ENCODE assay signal across 1 cellular context in the genomic region with DNA sequence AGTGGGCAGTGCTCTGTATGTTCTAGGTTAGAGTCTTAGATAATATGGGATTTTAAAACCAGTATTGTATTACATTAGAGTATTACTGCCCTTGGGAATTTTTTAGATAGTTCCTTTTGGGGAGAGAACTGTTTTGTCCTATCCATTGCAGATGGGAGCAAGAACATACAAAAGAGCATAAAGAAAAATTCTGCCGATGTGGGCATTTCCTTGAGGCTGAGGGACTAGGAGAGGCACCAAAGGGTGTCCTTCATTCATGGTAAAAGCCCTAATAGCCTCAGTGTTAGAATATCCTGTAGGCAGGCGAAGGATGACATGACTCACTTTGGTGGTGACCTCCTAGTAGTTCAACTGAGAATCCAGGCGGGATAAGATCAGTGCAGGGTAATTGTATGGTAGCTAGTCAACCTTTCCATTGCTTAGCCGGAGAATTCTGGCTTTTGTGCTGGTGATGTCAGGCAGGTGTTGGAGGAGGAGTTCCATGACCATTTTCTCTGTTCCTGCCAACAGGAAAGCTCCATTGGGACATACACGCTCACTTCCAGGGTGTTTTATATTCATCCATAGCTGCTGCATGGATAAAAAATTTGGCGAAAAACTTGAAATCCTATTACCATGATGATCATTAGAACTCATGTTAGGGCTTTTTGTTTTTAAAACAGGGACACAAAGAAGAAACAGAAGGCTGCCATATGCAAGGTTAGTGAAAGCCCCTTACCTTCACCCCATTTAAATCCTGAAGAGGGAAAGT.
TF ChIP-seq lines count a peak whose summit lies in the region.

No MANE protein-coding gene starts in this region.

TF ChIP-seq in K562, 482 proteins besides CTCF, POLR2A, EP300 and RAD21 (continued from another document and continues in another):
- TF ChIP-seq RAD51 (IDR thresholded peaks at IDR 0.05; ENCODE audit: borderline replicate concordance, low read depth): peak; percentile 22; the same call in 1 of the 2 replicates
- TF ChIP-seq, protein P1, sequence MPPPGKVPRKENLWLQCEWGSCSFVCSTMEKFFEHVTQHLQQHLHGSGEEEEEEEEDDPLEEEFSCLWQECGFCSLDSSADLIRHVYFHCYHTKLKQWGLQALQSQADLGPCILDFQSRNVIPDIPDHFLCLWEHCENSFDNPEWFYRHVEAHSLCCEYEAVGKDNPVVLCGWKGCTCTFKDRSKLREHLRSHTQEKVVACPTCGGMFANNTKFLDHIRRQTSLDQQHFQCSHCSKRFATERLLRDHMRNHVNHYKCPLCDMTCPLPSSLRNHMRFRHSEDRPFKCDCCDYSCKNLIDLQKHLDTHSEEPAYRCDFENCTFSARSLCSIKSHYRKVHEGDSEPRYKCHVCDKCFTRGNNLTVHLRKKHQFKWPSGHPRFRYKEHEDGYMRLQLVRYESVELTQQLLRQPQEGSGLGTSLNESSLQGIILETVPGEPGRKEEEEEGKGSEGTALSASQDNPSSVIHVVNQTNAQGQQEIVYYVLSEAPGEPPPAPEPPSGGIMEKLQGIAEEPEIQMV (tag; conservative IDR thresholded peaks at IDR 0.05; ENCODE audit: low read depth): no peak
- TF ChIP-seq, protein P2, sequence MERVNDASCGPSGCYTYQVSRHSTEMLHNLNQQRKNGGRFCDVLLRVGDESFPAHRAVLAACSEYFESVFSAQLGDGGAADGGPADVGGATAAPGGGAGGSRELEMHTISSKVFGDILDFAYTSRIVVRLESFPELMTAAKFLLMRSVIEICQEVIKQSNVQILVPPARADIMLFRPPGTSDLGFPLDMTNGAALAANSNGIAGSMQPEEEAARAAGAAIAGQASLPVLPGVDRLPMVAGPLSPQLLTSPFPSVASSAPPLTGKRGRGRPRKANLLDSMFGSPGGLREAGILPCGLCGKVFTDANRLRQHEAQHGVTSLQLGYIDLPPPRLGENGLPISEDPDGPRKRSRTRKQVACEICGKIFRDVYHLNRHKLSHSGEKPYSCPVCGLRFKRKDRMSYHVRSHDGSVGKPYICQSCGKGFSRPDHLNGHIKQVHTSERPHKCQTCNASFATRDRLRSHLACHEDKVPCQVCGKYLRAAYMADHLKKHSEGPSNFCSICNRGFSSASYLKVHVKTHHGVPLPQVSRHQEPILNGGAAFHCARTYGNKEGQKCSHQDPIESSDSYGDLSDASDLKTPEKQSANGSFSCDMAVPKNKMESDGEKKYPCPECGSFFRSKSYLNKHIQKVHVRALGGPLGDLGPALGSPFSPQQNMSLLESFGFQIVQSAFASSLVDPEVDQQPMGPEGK (CRISPR knock-in tag; IDR thresholded peaks at IDR 0.05; ENCODE audit: borderline replicate concordance): no peak
- TF ChIP-seq PHB (CRISPR knock-in tag; IDR thresholded peaks at IDR 0.05): no peak
- TF ChIP-seq SUPT5H (IDR thresholded peaks at IDR 0.05): no peak
- TF ChIP-seq NR3C1 (CRISPR knock-in tag; IDR thresholded peaks at IDR 0.05): no peak
- TF ChIP-seq ZNF134 (CRISPR knock-in tag; conservative IDR thresholded peaks at IDR 0.05): no peak
- no peak for TF ChIP-seq EGR1 (conservative IDR thresholded peaks at IDR 0.05)
- TF ChIP-seq NEUROD1 (IDR thresholded peaks at IDR 0.05; ENCODE audit: borderline replicate concordance, low read depth, low read length, partially characterized antibody): peak; percentile 48
- no peak for TF ChIP-seq MAZ (CRISPR knock-in tag; conservative IDR thresholded peaks at IDR 0.05 in 1 of 2, IDR thresholded peaks at IDR 0.05 in 1 of 2)
- TF ChIP-seq PHF20 (IDR thresholded peaks at IDR 0.05; ENCODE audit: partially characterized antibody): no peak
- no peak for TF ChIP-seq ZNF79 (CRISPR knock-in tag; IDR thresholded peaks at IDR 0.05; ENCODE audit: low read depth)
- TF ChIP-seq RCOR1 (IDR thresholded peaks at IDR 0.05; ENCODE audit: borderline replicate concordance in 1 of 2, low read depth in 2 of 2, low read length in 2 of 2): peak in 1 of 2 experiments; percentile 87; a peak in 2 of 4 replicates
- TF ChIP-seq FIP1L1 (IDR thresholded peaks at IDR 0.05; ENCODE audit: low read depth, low read length, poor library complexity, severe bottlenecking): no peak
- no peak for TF ChIP-seq RFX7 (CRISPR knock-in tag; IDR thresholded peaks at IDR 0.05)
- no peak for TF ChIP-seq PTBP1 (IDR thresholded peaks at IDR 0.05; ENCODE audit: low read depth, low read length)
- TF ChIP-seq CBX5 (IDR thresholded peaks at IDR 0.05; ENCODE audit: borderline replicate concordance, low read depth): no peak
- TF ChIP-seq, protein P3, sequence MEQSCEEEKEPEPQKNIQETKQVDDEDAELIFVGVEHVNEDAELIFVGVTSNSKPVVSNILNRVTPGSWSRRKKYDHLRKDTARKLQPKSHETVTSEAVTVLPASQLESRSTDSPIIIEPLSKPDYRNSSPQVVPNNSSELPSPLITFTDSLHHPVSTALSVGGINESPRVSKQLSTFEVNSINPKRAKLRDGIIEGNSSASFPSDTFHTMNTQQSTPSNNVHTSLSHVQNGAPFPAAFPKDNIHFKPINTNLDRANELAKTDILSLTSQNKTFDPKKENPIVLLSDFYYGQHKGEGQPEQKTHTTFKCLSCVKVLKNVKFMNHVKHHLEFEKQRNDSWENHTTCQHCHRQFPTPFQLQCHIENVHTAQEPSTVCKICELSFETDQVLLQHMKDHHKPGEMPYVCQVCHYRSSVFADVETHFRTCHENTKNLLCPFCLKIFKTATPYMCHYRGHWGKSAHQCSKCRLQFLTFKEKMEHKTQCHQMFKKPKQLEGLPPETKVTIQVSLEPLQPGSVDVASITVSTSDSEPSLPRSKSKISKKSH (CRISPR knock-in tag; IDR thresholded peaks at IDR 0.05): no peak
- peak; percentile 46; the same call in 1 of the 2 replicates for TF ChIP-seq NCOA1 (IDR thresholded peaks at IDR 0.05; ENCODE audit: low read depth)
- TF ChIP-seq PTTG1 (tag; IDR thresholded peaks at IDR 0.05; ENCODE audit: low read depth): no peak
- TF ChIP-seq, protein P4, sequence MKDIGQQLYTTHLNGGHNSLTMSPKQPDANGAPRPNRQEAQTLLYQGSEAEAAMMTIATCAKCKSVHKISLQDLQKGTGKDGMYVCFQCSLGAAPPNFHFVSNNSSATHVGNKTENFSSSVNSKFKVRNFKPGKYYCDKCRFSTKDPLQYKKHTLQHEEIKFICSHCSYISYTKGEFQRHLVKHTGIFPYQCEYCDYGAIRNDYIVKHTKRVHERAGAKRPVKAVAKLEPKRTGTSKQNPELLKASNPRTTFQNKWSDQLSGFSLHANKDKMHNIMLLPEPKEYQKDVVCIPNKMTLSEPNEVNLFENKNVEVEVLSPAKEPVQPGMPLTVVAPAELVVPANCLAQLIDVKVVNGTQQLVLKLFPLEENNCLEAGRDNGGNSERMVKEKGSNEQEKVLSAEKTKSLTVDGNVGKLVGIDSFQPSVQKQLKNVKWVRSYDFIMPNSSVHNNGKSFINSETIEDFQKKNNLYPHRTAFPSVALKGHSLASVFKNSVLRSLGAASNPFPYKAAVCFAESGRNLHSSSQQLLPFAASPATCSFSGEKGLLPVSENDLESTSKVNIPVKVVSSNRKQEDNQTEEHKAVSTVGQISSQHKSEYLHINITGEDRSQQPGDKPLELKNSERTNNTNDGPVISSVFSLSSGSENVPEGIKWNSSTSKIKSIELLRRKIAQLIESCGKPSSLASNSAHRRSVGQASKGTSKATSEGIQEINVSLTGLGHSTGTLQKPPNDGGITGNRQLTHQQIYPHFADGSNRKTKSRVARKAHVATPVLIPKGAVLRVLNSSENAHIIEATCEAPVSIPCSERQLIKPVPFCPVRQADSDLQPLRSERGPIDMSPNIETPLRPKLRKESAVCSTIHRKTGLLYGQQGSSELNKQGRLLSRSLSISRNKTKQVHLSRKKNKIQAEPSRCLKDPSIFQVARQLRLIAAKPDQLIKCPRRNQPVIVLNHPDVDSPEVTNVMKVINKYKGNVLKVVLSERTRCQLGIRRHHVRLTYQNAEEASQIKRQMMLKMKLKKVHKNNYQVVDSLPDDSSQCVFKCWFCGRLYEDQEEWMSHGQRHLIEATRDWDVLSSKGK (CRISPR knock-in tag; IDR thresholded peaks at IDR 0.05): no peak
- TF ChIP-seq ZNF197 (CRISPR knock-in tag; IDR thresholded peaks at IDR 0.05; ENCODE audit: low read depth): no peak
- TF ChIP-seq RBM15 (IDR thresholded peaks at IDR 0.05; ENCODE audit: insufficient read depth, low read length): no peak
- no peak for TF ChIP-seq SAFB (IDR thresholded peaks at IDR 0.05; ENCODE audit: borderline replicate concordance, low read depth, low read length)
- no peak for TF ChIP-seq ERF (CRISPR knock-in tag; IDR thresholded peaks at IDR 0.05)
- TF ChIP-seq BRD4 (IDR thresholded peaks at IDR 0.05): no peak
- no peak for TF ChIP-seq ZNF507 (tag; conservative IDR thresholded peaks at IDR 0.05)
- TF ChIP-seq SRSF3 (IDR thresholded peaks at IDR 0.05; ENCODE audit: insufficient read depth, low read length): no peak
- TF ChIP-seq SMAD1 (IDR thresholded peaks at IDR 0.05; ENCODE audit: low read depth, low read length, partially characterized antibody): no peak
- TF ChIP-seq CTBP1 (IDR thresholded peaks at IDR 0.05; ENCODE audit: borderline replicate concordance): peak; percentile 85
- no peak for TF ChIP-seq ZNF232 (CRISPR knock-in tag; IDR thresholded peaks at IDR 0.05)
- 0 out of 2 replicates have a peak, but pooled peaks have one; percentile 28 for TF ChIP-seq MTA1 (IDR thresholded peaks at IDR 0.05; ENCODE audit: borderline replicate concordance)
- TF ChIP-seq ZKSCAN8 (CRISPR knock-in tag; IDR thresholded peaks at IDR 0.05): no peak
- TF ChIP-seq MYC (IDR thresholded peaks at IDR 0.05; ENCODE audit: low read depth, low read length): 0 out of 2 replicates have a peak, but pooled peaks have one; percentile 29
- TF ChIP-seq MYC (CRISPR knock-in tag; IDR thresholded peaks at IDR 0.05; ENCODE audit: borderline replicate concordance, low read depth): no peak
- TF ChIP-seq DNMT1 (IDR thresholded peaks at IDR 0.05): no peak
- no peak for TF ChIP-seq ZNF668 (CRISPR knock-in tag; IDR thresholded peaks at IDR 0.05)
- TF ChIP-seq, protein P5, sequence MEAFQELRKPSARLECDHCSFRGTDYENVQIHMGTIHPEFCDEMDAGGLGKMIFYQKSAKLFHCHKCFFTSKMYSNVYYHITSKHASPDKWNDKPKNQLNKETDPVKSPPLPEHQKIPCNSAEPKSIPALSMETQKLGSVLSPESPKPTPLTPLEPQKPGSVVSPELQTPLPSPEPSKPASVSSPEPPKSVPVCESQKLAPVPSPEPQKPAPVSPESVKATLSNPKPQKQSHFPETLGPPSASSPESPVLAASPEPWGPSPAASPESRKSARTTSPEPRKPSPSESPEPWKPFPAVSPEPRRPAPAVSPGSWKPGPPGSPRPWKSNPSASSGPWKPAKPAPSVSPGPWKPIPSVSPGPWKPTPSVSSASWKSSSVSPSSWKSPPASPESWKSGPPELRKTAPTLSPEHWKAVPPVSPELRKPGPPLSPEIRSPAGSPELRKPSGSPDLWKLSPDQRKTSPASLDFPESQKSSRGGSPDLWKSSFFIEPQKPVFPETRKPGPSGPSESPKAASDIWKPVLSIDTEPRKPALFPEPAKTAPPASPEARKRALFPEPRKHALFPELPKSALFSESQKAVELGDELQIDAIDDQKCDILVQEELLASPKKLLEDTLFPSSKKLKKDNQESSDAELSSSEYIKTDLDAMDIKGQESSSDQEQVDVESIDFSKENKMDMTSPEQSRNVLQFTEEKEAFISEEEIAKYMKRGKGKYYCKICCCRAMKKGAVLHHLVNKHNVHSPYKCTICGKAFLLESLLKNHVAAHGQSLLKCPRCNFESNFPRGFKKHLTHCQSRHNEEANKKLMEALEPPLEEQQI (IDR thresholded peaks at IDR 0.05): no peak
- peak; percentile 63 for TF ChIP-seq NR2C1 (IDR thresholded peaks at IDR 0.05)
- peak; percentile 82 for TF ChIP-seq NR2C1 (tag; IDR thresholded peaks at IDR 0.05)
- TF ChIP-seq FOS (IDR thresholded peaks at IDR 0.05; ENCODE audit: extremely low read depth, insufficient read length): peak; percentile 60
- TF ChIP-seq C11orf30 (IDR thresholded peaks at IDR 0.05; ENCODE audit: low read depth): peak; percentile 65; the same call in 1 of the 2 replicates
- TF ChIP-seq, protein P6, sequence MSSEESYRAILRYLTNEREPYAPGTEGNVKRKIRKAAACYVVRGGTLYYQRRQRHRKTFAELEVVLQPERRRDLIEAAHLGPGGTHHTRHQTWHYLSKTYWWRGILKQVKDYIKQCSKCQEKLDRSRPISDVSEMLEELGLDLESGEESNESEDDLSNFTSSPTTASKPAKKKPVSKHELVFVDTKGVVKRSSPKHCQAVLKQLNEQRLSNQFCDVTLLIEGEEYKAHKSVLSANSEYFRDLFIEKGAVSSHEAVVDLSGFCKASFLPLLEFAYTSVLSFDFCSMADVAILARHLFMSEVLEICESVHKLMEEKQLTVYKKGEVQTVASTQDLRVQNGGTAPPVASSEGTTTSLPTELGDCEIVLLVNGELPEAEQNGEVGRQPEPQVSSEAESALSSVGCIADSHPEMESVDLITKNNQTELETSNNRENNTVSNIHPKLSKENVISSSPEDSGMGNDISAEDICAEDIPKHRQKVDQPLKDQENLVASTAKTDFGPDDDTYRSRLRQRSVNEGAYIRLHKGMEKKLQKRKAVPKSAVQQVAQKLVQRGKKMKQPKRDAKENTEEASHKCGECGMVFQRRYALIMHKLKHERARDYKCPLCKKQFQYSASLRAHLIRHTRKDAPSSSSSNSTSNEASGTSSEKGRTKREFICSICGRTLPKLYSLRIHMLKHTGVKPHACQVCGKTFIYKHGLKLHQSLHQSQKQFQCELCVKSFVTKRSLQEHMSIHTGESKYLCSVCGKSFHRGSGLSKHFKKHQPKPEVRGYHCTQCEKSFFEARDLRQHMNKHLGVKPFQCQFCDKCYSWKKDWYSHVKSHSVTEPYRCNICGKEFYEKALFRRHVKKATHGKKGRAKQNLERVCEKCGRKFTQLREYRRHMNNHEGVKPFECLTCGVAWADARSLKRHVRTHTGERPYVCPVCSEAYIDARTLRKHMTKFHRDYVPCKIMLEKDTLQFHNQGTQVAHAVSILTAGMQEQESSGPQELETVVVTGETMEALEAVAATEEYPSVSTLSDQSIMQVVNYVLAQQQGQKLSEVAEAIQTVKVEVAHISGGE (CRISPR knock-in tag; IDR thresholded peaks at IDR 0.05): no peak
- no peak for TF ChIP-seq ZC3H8 (IDR thresholded peaks at IDR 0.05)
- TF ChIP-seq CHD4 (IDR thresholded peaks at IDR 0.05; ENCODE audit: insufficient read depth, insufficient replicate concordance, low read depth, low read length, poor library complexity, severe bottlenecking): no peak
- no peak for TF ChIP-seq NCOR1 (IDR thresholded peaks at IDR 0.05)
- no peak for TF ChIP-seq SMAD4 (CRISPR knock-in tag; conservative IDR thresholded peaks at IDR 0.05)
